In the genomic region with DNA sequence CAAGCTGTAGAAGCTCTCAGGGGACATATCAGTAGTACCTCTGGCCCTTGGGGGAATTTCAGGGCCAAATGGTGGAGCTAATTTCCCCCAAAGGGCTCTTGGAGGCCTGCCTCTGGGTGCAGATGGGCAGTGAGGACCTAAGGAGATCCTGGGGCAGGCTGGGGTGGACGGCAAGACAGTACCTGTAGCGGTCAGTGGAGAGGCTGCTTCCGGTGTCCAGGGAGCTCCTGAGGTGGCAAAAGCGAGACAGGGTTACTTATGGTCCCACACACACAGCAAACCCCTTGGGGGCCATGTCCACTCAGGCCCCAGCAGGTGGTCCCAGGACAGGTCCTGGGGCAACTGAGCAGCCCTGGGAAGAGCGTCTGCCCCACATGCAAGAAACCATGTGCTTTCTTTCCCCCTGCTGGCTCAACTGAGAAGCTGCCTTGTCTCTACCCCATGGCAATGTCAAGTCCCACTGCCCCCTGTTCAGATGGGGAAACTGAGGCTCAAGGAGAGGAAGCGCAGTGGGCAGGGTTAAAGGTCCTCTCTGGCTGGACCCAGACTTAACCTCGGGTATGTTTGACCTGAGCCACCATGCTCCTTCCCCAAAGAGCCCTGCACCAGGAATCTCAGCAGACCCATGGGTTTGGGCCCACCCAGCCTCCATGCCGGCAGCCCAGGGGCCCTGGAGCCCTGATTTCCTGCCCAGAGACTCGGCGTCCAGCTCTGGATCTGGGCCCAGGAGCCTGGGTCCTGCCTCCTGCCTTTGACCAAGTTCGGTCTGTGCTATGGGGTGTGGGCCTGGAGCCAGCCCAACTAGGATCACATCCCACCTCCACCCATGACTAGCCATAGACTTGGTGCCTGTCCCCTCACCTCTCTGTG, we compare ENCODE assay signal across 1 cellular context.
TF ChIP-seq lines count a peak whose summit lies in the region.

No MANE protein-coding gene starts in this region.

TF ChIP-seq in GM12878, 131 proteins besides CTCF, POLR2A, EP300 and RAD21:
- TF ChIP-seq CREB1 (IDR thresholded peaks at IDR 0.05; ENCODE audit: low read depth) (no peak), YY1 (IDR thresholded peaks at IDR 0.05; ENCODE audit: low read depth, low read length) (0 out of 2 replicates have a peak, but pooled peaks have one; percentile 2), SMC3 (IDR thresholded peaks at IDR 0.05; ENCODE audit: borderline replicate concordance, low read length) (peak; percentile 38; the same call in 1 of the 2 replicates), POU2F2 (IDR thresholded peaks at IDR 0.05; ENCODE audit: borderline replicate concordance, low read depth, low read length) (no peak), SMARCA5 (IDR thresholded peaks at IDR 0.05) (peak; percentile 30; the same call in 1 of the 2 replicates), MYC (IDR thresholded peaks at IDR 0.05; ENCODE audit: insufficient read depth, insufficient read length, insufficient replicate concordance, low read length, severe bottlenecking) (peak; percentile 36)
